In genomic region chr2:159010340-159010739, GRCh38 we compare ENCODE assay signal across 11 cellular contexts. TPM values are rescaled to one million over a fixed set of nuclear protein-coding genes. Genes with fewer than 3 reads are reported as not detected.
DNase-seq lines count a peak whose midpoint lies in the region; ATAC-seq and TF ChIP-seq lines count a peak whose summit lies in the region.
"Had no signal": no experiment of that assay in that cellular context is flagged by ENCODE, and none has a peak within 500 bp of the region (broad histone marks: within the 10 kb centered on the region; RNA-seq: fewer than 3 reads in every experiment).

No MANE protein-coding gene starts in this region.

- H3K9me3 ChIP-seq in BE2C (no peaks in the 10 kb centered on the region), lower lobe of right lung (peaks cover 6% of the 10 kb centered on the region)

- H3K4me1 ChIP-seq in BE2C (no peaks in the 10 kb centered on the region), lower lobe of right lung (peaks cover 26% of the 10 kb centered on the region)

- H3K36me3 Mint-ChIP-seq in HFFc6 (ENCODE audit: low read depth), result peaks cover 50% of the 10 kb centered on the region

- no peak overlapping the region for H3K27ac ChIP-seq in lower lobe of right lung

- intact Hi-C loops in lower lobe of right lung (cut with DNase I), result no loop called here

- DNase-seq in BE2C (peak; percentile 37), HFFc6 (peak; percentile 80), astrocyte of the hippocampus (ENCODE audit: low read depth, low spot score) (peak; percentile 84), lower lobe of right lung (no peak), NCI-H2171 treated with DMSO at 0.1 percent for 48 hours (lab: John Stamatoyannopoulos, UW) (no peak), cerebellar nuclear complex (lab: John Stamatoyannopoulos, UW) (no peak)
- DNase-seq: cortex of kidney, NCI-H187 had no signal

- H3K27me3 ChIP-seq in BE2C (no peaks in the 10 kb centered on the region), lower lobe of right lung (ENCODE audit: low read depth) (no peaks in the 10 kb centered on the region)

- H3K4me3 ChIP-seq in BE2C (ENCODE audit: low read depth, low read length), result no peak overlapping the region
- no peak overlapping the region for H3K4me3 ChIP-seq in lower lobe of right lung

- H3K4me1 Mint-ChIP-seq in HFFc6 (ENCODE audit: low read depth), result peaks cover 34% of the 10 kb centered on the region

- TF ChIP-seq CTCF in BE2C (IDR thresholded peaks at IDR 0.05; ENCODE audit: low read depth, low read length), result no peak
- no peak for TF ChIP-seq CTCF in HFFc6 (IDR thresholded peaks at IDR 0.05)
- no peak for TF ChIP-seq CTCF in lower lobe of right lung (IDR thresholded peaks at IDR 0.05)

- no peaks in the 10 kb centered on the region for H3K36me3 ChIP-seq in BE2C
- peaks cover 8% of the 10 kb centered on the region for H3K36me3 ChIP-seq in lower lobe of right lung

- no peaks in the 10 kb centered on the region; the same call in none of the 2 replicates for H3K27me3 Mint-ChIP-seq in HFFc6 (ENCODE audit: insufficient read depth)

- ATAC-seq in lower lobe of right lung (peak; percentile 59 to 82), GM18520 (IDR thresholded peaks at IDR 0.05; ENCODE audit: unreplicated experiment) (no peak), GM21367 (IDR thresholded peaks at IDR 0.05; ENCODE audit: unreplicated experiment) (no peak)
- ATAC-seq: HCT116 had no signal

- H3K27ac Mint-ChIP-seq in HFFc6, result peak overlapping the region; percentile 86

- peaks cover 16% of the 10 kb centered on the region for H3K9me3 Mint-ChIP-seq in HFFc6

- H3K4me3 Mint-ChIP-seq in HFFc6, result peak overlapping the region; percentile 70

RNA-seq across cellular contexts. Expression of gene TANC1, which starts 41.9 kb away (rescaled TPM):
- 11.5 TPM for polyA plus RNA-seq in BE2C (2012; ENCODE audit: insufficient read depth, insufficient read length, low read depth)
- total RNA-seq in HFFc6 (2021; fragmentation: NEBNext Ultra II Directional; extraction: Animal tissue kit (Norgen Biotek cat#: 25700)), result 10 to 100 TPM; 22.4 to 27.7 (median 23.1) TPM
- total RNA-seq in lower lobe of right lung, result 39.5 TPM

Comparison
In these comparisons a context has a peak if more than half of its experiments do, and no peak if none do; other contexts are left out.
1. DNase-seq: peak in BE2C (single experiment), HFFc6 (single experiment) and astrocyte of the hippocampus (single experiment); none in lower lobe of right lung (single experiment), NCI-H2171 treated with DMSO at 0.1 percent for 48 hours (single experiment) and cerebellar nuclear complex (0 of 2).
2. ATAC-seq: peak in lower lobe of right lung (2 of 2); none in GM18520 (single experiment) and GM21367 (single experiment).